In genomic region chr18:58268849-58269248, GRCh38 we compare ENCODE assay signal across 13 cellular contexts.
A peak's percentile ranks its signal among the peaks of the same experiment; 100 is the strongest.
DNase-seq lines count a peak whose midpoint lies in the region; ATAC-seq and TF ChIP-seq lines count a peak whose summit lies in the region.
"Had no signal": no experiment of that assay in that cellular context is flagged by ENCODE, and none has a peak within 500 bp of the region (broad histone marks: within the 10 kb centered on the region; RNA-seq: fewer than 3 reads in every experiment).

No MANE protein-coding gene starts in this region.

- in situ Hi-C loops in mammary epithelial cell (cut with MboI; ENCODE audit: low sequenced_read_pairs in 2 of 2) = no loop called here

- BruUV-seq in mammary epithelial cell (replicated peaks; lab: Mats Ljungman, UMichigan) = no TSS peak

- no peak overlapping the region for H3K4me3 ChIP-seq in right atrium auricular region
- no peak overlapping the region for H3K4me3 ChIP-seq in mammary epithelial cell (replicated peaks in 1 of 3; ENCODE audit: insufficient read depth in 1 of 3, low read depth in 2 of 3, low read length in 3 of 3)

- DNase-seq in right atrium auricular region (ENCODE audit: low spot score) = no peak
- DNase-seq in cardiac septum (ENCODE audit: low spot score) = no peak
- peak; percentile 95 for DNase-seq in mammary epithelial cell
- DNase-seq in left colon = no peak
- DNase-seq in amygdala (lab: John Stamatoyannopoulos, UW) = no peak
- DNase-seq: hypothalamus, naive B cell, NCI-H1417, OCI-M1 had no signal

- ATAC-seq in left colon (peak; percentile 26), GM21529 (IDR thresholded peaks at IDR 0.05; ENCODE audit: unreplicated experiment) (no peak), HG02870 (IDR thresholded peaks at IDR 0.05; ENCODE audit: unreplicated experiment) (no peak), GM19328 (IDR thresholded peaks at IDR 0.05; ENCODE audit: unreplicated experiment) (no peak)

- H3K9ac ChIP-seq in mammary epithelial cell (ENCODE audit: insufficient read depth, low read length) = peak overlapping the region; percentile 83

- TF ChIP-seq CTCF in right atrium auricular region (IDR thresholded peaks at IDR 0.05) = no peak
- TF ChIP-seq CTCF in mammary epithelial cell (conservative IDR thresholded peaks at IDR 0.05 in 1 of 2, IDR thresholded peaks at IDR 0.05 in 1 of 2; ENCODE audit: extremely low read depth in 1 of 2, insufficient read depth in 1 of 2, low read depth in 1 of 2, low read length in 2 of 2) = no peak

- H3K36me3 ChIP-seq in right atrium auricular region (no peaks in the 10 kb centered on the region), mammary epithelial cell (ENCODE audit: insufficient read depth, low read length) (no peaks in the 10 kb centered on the region)

- H3K4me2 ChIP-seq in mammary epithelial cell (ENCODE audit: insufficient read depth, low read depth, low read length) = peak overlapping the region; percentile 75

- no peaks in the 10 kb centered on the region for H3K27me3 ChIP-seq in right atrium auricular region
- no peaks in the 10 kb centered on the region for H3K27me3 ChIP-seq in mammary epithelial cell (ENCODE audit: insufficient read depth, low read length)

- H3K9me3 ChIP-seq in right atrium auricular region (no peaks in the 10 kb centered on the region), mammary epithelial cell (replicated peaks; ENCODE audit: insufficient read depth, low read length) (no peaks in the 10 kb centered on the region)

- H3K79me2 ChIP-seq in mammary epithelial cell (ENCODE audit: insufficient read depth, low read length) = peaks cover 94% of the 10 kb centered on the region

- CTCF ChIA-PET in mammary epithelial cell (lab: Charles Lee; ENCODE audit: low non-redundant PET) = no interaction called here

- H4K20me1 ChIP-seq in mammary epithelial cell (ENCODE audit: insufficient read depth, low read length) = no peaks in the 10 kb centered on the region

- no peak overlapping the region for H2AFZ ChIP-seq in mammary epithelial cell (ENCODE audit: low read depth, low read length)

- H3K4me1 ChIP-seq in right atrium auricular region (peaks cover 0 to 57% of the 10 kb centered on the region in 2 donors), mammary epithelial cell (ENCODE audit: insufficient read depth, low read length) (peaks cover 58% of the 10 kb centered on the region)

- H3K27ac ChIP-seq in right atrium auricular region (peak overlapping the region; percentile 24 to 74), mammary epithelial cell (ENCODE audit: insufficient read depth, low read depth, low read length) (peak overlapping the region; percentile 95)
- H3K27ac ChIP-seq: HL-60 had no signal

- intact Hi-C loops in cardiac septum (cut with DNase I) (no loop called here), mammary epithelial cell (cut with micrococcal nuclease) (loop anchor here (2.0 kb wide), 1 partner anchor 46 kb away; no protein-coding TSS in a partner anchor), left colon (cut with DNase I, micrococcal nuclease) (no loop called here)

- WGBS in mammary epithelial cell (ENCODE audit: low coverage, missing lambda C conversion rate) = 21% methylated on average over 2 of the region's 2 CpGs

- dilution Hi-C loops in mammary epithelial cell (cut with HindIII; ENCODE audit: low sequenced_read_pairs) = loop anchor here (5.0 kb wide), 1 partner anchor 43 kb away; no protein-coding TSS in a partner anchor
